ENCODE assay signal across 10 cellular contexts in genomic region chr19:5966215-5966614, GRCh38. TPM values are rescaled to one million over a fixed set of nuclear protein-coding genes. Genes with fewer than 3 reads are reported as not detected.
DNase-seq lines count a peak whose midpoint lies in the region; ATAC-seq, FAIRE-seq and TF ChIP-seq lines count a peak whose summit lies in the region.
"Had no signal": no experiment of that assay in that cellular context is flagged by ENCODE, and none has a peak within 500 bp of the region (broad histone marks: within the 10 kb centered on the region; RNA-seq: fewer than 3 reads in every experiment).

No MANE protein-coding gene starts in this region.

- peak overlapping the region; percentile 42 for H3K4me3 Mint-ChIP-seq in activated naive CD4-positive, alpha-beta T cell treated with anti-CD3 and anti-CD28 coated beads, Interleukin-2, amount 50 U/mL, for 24 hours

- no peak for ATAC-seq in left lung

- H3K36me3 Mint-ChIP-seq in activated naive CD4-positive, alpha-beta T cell treated with anti-CD3 and anti-CD28 coated beads, Interleukin-2, amount 50 U/mL, for 24 hours, result no peaks in the 10 kb centered on the region

- peak; percentile 68 for TF ChIP-seq EP300 in suprapubic skin (IDR thresholded peaks at IDR 0.05)

- no peak for DNase-seq in activated naive CD4-positive, alpha-beta T cell treated with anti-CD3 and anti-CD28 coated beads, Interleukin-2, amount 50 U/mL, for 16 hours
- DNase-seq in colonic mucosa (no peak), left lung (no peak), suprapubic skin (ENCODE audit: low spot score in 2 of 2) (no peak), Kasumi-1 (lab: John Stamatoyannopoulos, UW) (no peak), frontal cortex (ENCODE audit: low spot score in 2 of 2) (no peak)
- no peak for DNase-seq in effector CD8-positive, alpha-beta T cell (lab: John Stamatoyannopoulos, UW)
- DNase-seq: foreskin melanocyte, NCI-H1694 had no signal

- H3K27me3 Mint-ChIP-seq in activated naive CD4-positive, alpha-beta T cell treated with anti-CD3 and anti-CD28 coated beads, Interleukin-2, amount 50 U/mL, for 24 hours, result no peaks in the 10 kb centered on the region

- H3K27me3 ChIP-seq in colonic mucosa (no peaks in the 10 kb centered on the region), left lung (no peaks in the 10 kb centered on the region), suprapubic skin (no peaks in the 10 kb centered on the region)

- H3K27ac ChIP-seq in colonic mucosa, result peak overlapping the region; percentile 11
- peak overlapping the region; percentile 18 to 64 for H3K27ac ChIP-seq in left lung
- no peak overlapping the region for H3K27ac ChIP-seq in suprapubic skin

- H3K4me3 ChIP-seq in colonic mucosa, result no peak overlapping the region
- H3K4me3 ChIP-seq in left lung, result no peak overlapping the region
- H3K4me3 ChIP-seq in suprapubic skin, result no peak overlapping the region

- FAIRE-seq in frontal cortex (lab: Jason Lieb, UNC), result no peak

- H3K27ac Mint-ChIP-seq in activated naive CD4-positive, alpha-beta T cell treated with anti-CD3 and anti-CD28 coated beads, Interleukin-2, amount 50 U/mL, for 24 hours, result peak overlapping the region; percentile 94

- no peak for TF ChIP-seq POLR2A in suprapubic skin (IDR thresholded peaks at IDR 0.05)

- no peaks in the 10 kb centered on the region for H3K36me3 ChIP-seq in colonic mucosa
- peaks cover 0 to 10% of the 10 kb centered on the region in 2 donors for H3K36me3 ChIP-seq in left lung
- H3K36me3 ChIP-seq in suprapubic skin, result no peaks in the 10 kb centered on the region

- intact Hi-C loops in colonic mucosa (cut with DNase I), result loop anchor here (10.0 kb wide), 1 partner anchor 61 kb away; the partner anchor contains the start of genes NDUFA11 and VMAC
- intact Hi-C loops in left lung (cut with DNase I), result no loop called here

- no peak overlapping the region for H3K9ac ChIP-seq in colonic mucosa (ENCODE audit: low read depth in 2 of 2, low read length in 2 of 2)

- H3K4me1 Mint-ChIP-seq in activated naive CD4-positive, alpha-beta T cell treated with anti-CD3 and anti-CD28 coated beads, Interleukin-2, amount 50 U/mL, for 24 hours, result peaks cover 93% of the 10 kb centered on the region

- H3K9me3 Mint-ChIP-seq in activated naive CD4-positive, alpha-beta T cell treated with anti-CD3 and anti-CD28 coated beads, Interleukin-2, amount 50 U/mL, for 24 hours, result no peaks in the 10 kb centered on the region

- H3K4me1 ChIP-seq in colonic mucosa (peaks cover 21% of the 10 kb centered on the region), left lung (peaks cover 60 to 90% of the 10 kb centered on the region in 2 donors), suprapubic skin (peaks cover 66% of the 10 kb centered on the region)

- TF ChIP-seq CTCF in colonic mucosa (IDR thresholded peaks at IDR 0.05) (no peak), left lung (IDR thresholded peaks at IDR 0.05) (no peak), suprapubic skin (IDR thresholded peaks at IDR 0.05) (no peak)

- WGBS in suprapubic skin, result 57% methylated on average over 8 of the region's 8 CpGs

- H3K9me3 ChIP-seq in colonic mucosa (no peaks in the 10 kb centered on the region), left lung (no peaks in the 10 kb centered on the region), suprapubic skin (no peaks in the 10 kb centered on the region)

RNA-seq across cellular contexts. Expression of gene RANBP3, which starts 11.7 kb away (rescaled TPM):
- total RNA-seq in colonic mucosa, result 10 to 100 TPM; 52.1 to 62.7 TPM
- total RNA-seq in left lung, result 10 to 100 TPM; 64.6 to 69.0 TPM
- total RNA-seq in suprapubic skin, result 10 to 100 TPM; 55.6 to 85.0 (median 78.0) TPM
- 41.6 TPM for total RNA-seq in frontal cortex

RNA-seq across cellular contexts. Expression of gene CAPS, which starts 52.2 kb away (rescaled TPM):
- total RNA-seq in colonic mucosa, result 10 to 100 TPM in 1 of 2 donors, 1 to 10 TPM in 1; 9.3 to 15.0 TPM
- 10 to 100 TPM in 1 of 2 donors, 1 to 10 TPM in 1; 8.8 to 40.9 TPM for total RNA-seq in left lung
- total RNA-seq in suprapubic skin, result 10 to 100 TPM in 2 of 4 donors, 1 to 10 TPM in 2; 7.2 to 36.5 (median 10.0) TPM
- total RNA-seq in frontal cortex, result 2.4 TPM
